ENCODE assay signal across 24 cellular contexts in genomic region chr20:35237486-35237885, GRCh38. TPM values are rescaled to one million over a fixed set of nuclear protein-coding genes. Genes with fewer than 3 reads are reported as not detected.
"Had no signal": no experiment of that assay in that cellular context is flagged by ENCODE, and none has a peak within 500 bp of the region (broad histone marks: within the 10 kb centered on the region; RNA-seq: fewer than 3 reads in every experiment).

No MANE protein-coding gene starts in this region.

- H3K27me3 ChIP-seq: adrenal gland, esophagus muscularis mucosa, left lung, right atrium auricular region, tibial artery, uterus had no signal

- DNase-seq: activated CD4-positive, alpha-beta T cell treated with anti-CD3 and anti-CD28 coated beads, Interleukin-2, amount 50 U/mL, for 4 hours; activated gamma-delta T cell; adrenal gland; cerebellar nuclear complex; cortex of kidney; foreskin melanocyte; glutamatergic neuron; kidney; left lung; occipital lobe; stimulated activated CD4-positive, alpha-beta T cell treated with anti-CD3 and anti-CD28 coated beads, Interleukin-2, amount 100 ng/mL, for 24 hours; stimulated activated naive CD8-positive, alpha-beta T cell treated with anti-CD3 and anti-CD28 coated beads, Interleukin-15, Interleukin-2, amounts not matched to agents 100 U/mL and 50 U/mL, for 24 hours; T-helper 2 cell; tibial artery; uterus; WERI-Rb-1 had no signal

- H3K27ac ChIP-seq: adrenal gland, esophagus muscularis mucosa, right atrium auricular region, tibial artery, uterus, WERI-Rb-1 had no signal

- H3K36me3 ChIP-seq: adrenal gland, right atrium auricular region, uterus, WERI-Rb-1 had no signal

- H3K4me3 ChIP-seq: adrenal gland, esophagus muscularis mucosa, left lung, right atrium auricular region, tibial artery, uterus had no signal

RNA-seq across cellular contexts. Expression of gene MMP24, which starts 11.0 kb away (rescaled TPM):
- total RNA-seq: bronchial epithelial cell had no signal

RNA-seq across cellular contexts. Expression of gene FAM83C, which starts 54.7 kb away (rescaled TPM):
- total RNA-seq: activated CD8-positive, alpha-beta memory T cell treated with anti-CD3 and anti-CD28 coated beads for 36 hours; adrenal gland; astrocyte; esophagus muscularis mucosa; kidney; left lung; lung microvascular endothelial cell; mesothelial cell of epicardium; occipital lobe; posterior vena cava; right atrium auricular region; uterus had no signal
